16 cellular contexts compared by ENCODE assay signal in the genomic region with DNA sequence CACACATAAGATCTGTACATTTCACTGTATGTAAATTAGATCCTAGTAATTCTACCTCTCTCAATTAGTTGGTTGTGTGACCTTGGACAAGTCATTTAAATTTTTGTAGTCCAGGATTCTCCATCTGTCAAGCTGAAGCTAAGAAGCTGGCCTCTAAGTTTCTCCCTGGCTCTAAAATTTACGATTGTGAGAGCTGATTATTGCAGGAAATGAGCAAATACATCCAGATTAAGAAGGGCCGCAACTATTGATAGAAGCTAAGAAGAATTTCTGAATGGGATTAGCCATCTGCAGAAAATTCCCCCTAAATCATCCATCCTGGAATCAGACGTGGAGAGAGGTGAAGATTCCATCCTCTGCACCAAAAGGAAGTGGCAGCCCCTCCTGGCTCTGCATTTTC.
"Had no signal": no experiment of that assay in that cellular context is flagged by ENCODE, and none has a peak within 500 bp of the region (broad histone marks: within the 10 kb centered on the region; RNA-seq: fewer than 3 reads in every experiment).

No MANE protein-coding gene starts in this region.

- H3K27ac Mint-ChIP-seq: activated CD8-positive, alpha-beta T cell treated with anti-CD3 and anti-CD28 coated beads, Interleukin-2, amount 10 ng/mL, durations not matched to agents 7 days and 5 days; activated naive CD4-positive, alpha-beta T cell treated with anti-CD3 and anti-CD28 coated beads, Interleukin-2, amount 10 ng/mL, durations not matched to agents 7 days and 5 days; naive thymus-derived CD8-positive, alpha-beta T cell had no signal

- H3K36me3 Mint-ChIP-seq: naive thymus-derived CD8-positive, alpha-beta T cell had no signal

- ATAC-seq: naive thymus-derived CD8-positive, alpha-beta T cell; psoas muscle; right cardiac atrium; upper lobe of right lung had no signal

- H3K9me3 Mint-ChIP-seq: activated naive CD4-positive, alpha-beta T cell treated with anti-CD3 and anti-CD28 coated beads, Interleukin-2, amount 10 ng/mL, durations not matched to agents 7 days and 5 days; activated T-cell treated with anti-CD3 and anti-CD28 coated beads, Interleukin-2, amount 50 U/mL, for 4 hours; naive thymus-derived CD8-positive, alpha-beta T cell had no signal

- H3K27ac ChIP-seq: ascending aorta, esophagus muscularis mucosa, ovary, psoas muscle, testis, upper lobe of right lung had no signal

- H3K4me3 Mint-ChIP-seq: activated CD8-positive, alpha-beta T cell treated with anti-CD3 and anti-CD28 coated beads, Interleukin-2, amount 10 ng/mL, durations not matched to agents 7 days and 5 days; activated naive CD4-positive, alpha-beta T cell treated with anti-CD3 and anti-CD28 coated beads, Interleukin-2, amount 10 ng/mL, durations not matched to agents 7 days and 5 days; activated T-cell treated with anti-CD3 and anti-CD28 coated beads, Interleukin-2, amount 50 U/mL, for 4 hours; naive thymus-derived CD8-positive, alpha-beta T cell had no signal

- H3K27me3 Mint-ChIP-seq: naive thymus-derived CD8-positive, alpha-beta T cell had no signal

- H3K36me3 ChIP-seq: ascending aorta, esophagus muscularis mucosa, ovary, upper lobe of right lung had no signal

- FAIRE-seq: bronchial epithelial cell had no signal

- DNase-seq: activated CD4-positive, alpha-beta T cell treated with anti-CD3 and anti-CD28 coated beads for 48 hours; activated CD8-positive, alpha-beta T cell treated with anti-CD3 and anti-CD28 coated beads, Interleukin-2, amount 10 ng/mL, durations not matched to agents 7 days and 5 days; activated effector memory CD4-positive, alpha-beta T cell treated with Interleukin-2 at 50 U/mL for 16 hours; activated naive CD4-positive, alpha-beta T cell treated with anti-CD3 and anti-CD28 coated beads, Interleukin-2, amount 10 ng/mL, durations not matched to agents 7 days and 5 days; cerebellar nuclear complex; effector CD8-positive, alpha-beta T cell; naive thymus-derived CD8-positive, alpha-beta T cell; ovary; psoas muscle; right cardiac atrium; testis; upper lobe of right lung had no signal

- H3K27me3 ChIP-seq: ascending aorta, esophagus muscularis mucosa, ovary, testis, upper lobe of right lung had no signal

- H3K4me3 ChIP-seq: ascending aorta, esophagus muscularis mucosa, ovary, psoas muscle, testis, upper lobe of right lung had no signal

- H3K4me1 ChIP-seq: ascending aorta, upper lobe of right lung had no signal

- H3K9me3 ChIP-seq: ascending aorta, esophagus muscularis mucosa, ovary, psoas muscle, testis, upper lobe of right lung had no signal
